8 cellular contexts compared by ENCODE assay signal in genomic region chr5:21919417-21920022, GRCh38.
DNase-seq lines count a peak whose midpoint lies in the region; ATAC-seq, FAIRE-seq and TF ChIP-seq lines count a peak whose summit lies in the region.

No MANE protein-coding gene starts in this region.

- DNase-seq in SIG-M5 treated with dmso at 0.1 percent for 504 hours (lab: John Stamatoyannopoulos, UW; ENCODE audit: unreplicated experiment) (peak; percentile 72), SIG-M5 (lab: John Stamatoyannopoulos, UW) (no peak), HAP-1 (ENCODE audit: low spot score in 2 of 2) (peak; percentile 55 to 70), KG1 (lab: John Stamatoyannopoulos, UW) (peak; percentile 21), RCC 7860 (ENCODE audit: low spot score) (peak; percentile 37), erythroblast (lab: John Stamatoyannopoulos, UW) (peak; percentile 20 to 33), psoas muscle (no peak)
- no peak for DNase-seq in stimulated activated CD4-positive, alpha-beta T cell treated with anti-CD3 and anti-CD28 coated beads, Interleukin-4, amount 100 ng/mL, for 24 hours

- WGBS in psoas muscle, 3 donors = 18 to 20% (median 19%) methylated on average over 8 of the region's 8 CpGs

- no peaks in the 10 kb centered on the region; the same call in 1 of the 2 replicates for H3K4me1 ChIP-seq in HAP-1
- no peaks in the 10 kb centered on the region for H3K4me1 ChIP-seq in psoas muscle

- FAIRE-seq in RCC 7860 (lab: Jason Lieb, UNC) = peak; percentile 86

- no peak for ATAC-seq in psoas muscle

- TF ChIP-seq CTCF in psoas muscle (IDR thresholded peaks at IDR 0.05) = peak; percentile 28

- H3K27me3 ChIP-seq in HAP-1 (ENCODE audit: low read depth) (no peaks in the 10 kb centered on the region), psoas muscle (ENCODE audit: insufficient read depth in 3 of 3, low read length in 2 of 3) (no peaks in the 10 kb centered on the region)

- no peak overlapping the region for H3K4me3 ChIP-seq in HAP-1
- H3K4me3 ChIP-seq in psoas muscle = no peak overlapping the region

- in situ Hi-C loops in HAP-1 (cut with MboI; ENCODE audit: low sequenced_read_pairs) = no loop called here

- H3K36me3 ChIP-seq in HAP-1 (replicated peaks) (no peaks in the 10 kb centered on the region), psoas muscle (ENCODE audit: insufficient read depth in 1 of 2, low read depth in 1 of 2) (no peaks in the 10 kb centered on the region)

- H3K9me3 ChIP-seq in HAP-1 (no peaks in the 10 kb centered on the region), psoas muscle (no peaks in the 10 kb centered on the region)

- intact Hi-C loops in psoas muscle (cut with DNase I) = no loop called here

- H3K27ac ChIP-seq in psoas muscle = no peak overlapping the region

- no peak for TF ChIP-seq POLR2A in erythroblast (IDR thresholded peaks at IDR 0.05; ENCODE audit: low read length)

Comparison
In these comparisons a context has a peak if more than half of its experiments do, and no peak if none do; other contexts are left out.
1. DNase-seq: peak in SIG-M5 treated with dmso at 0.1 percent for 504 hours (single experiment), HAP-1 (2 of 2), KG1 (single experiment), RCC 7860 (single experiment) and erythroblast (2 of 2); none in SIG-M5 (single experiment), psoas muscle (0 of 2) and stimulated activated CD4-positive, alpha-beta T cell treated with anti-CD3 and anti-CD28 coated beads, Interleukin-4, amount 100 ng/mL, for 24 hours (single experiment).